8 cellular contexts compared by ENCODE assay signal in genomic region chr5:53031695-53032096, GRCh38. TPM values are rescaled to one million over a fixed set of nuclear protein-coding genes. Genes with fewer than 3 reads are reported as not detected.
DNase-seq lines count a peak whose midpoint lies in the region; ATAC-seq and TF ChIP-seq lines count a peak whose summit lies in the region.

No MANE protein-coding gene starts in this region.

- no peak overlapping the region for H3K27ac ChIP-seq in BLaER1
- peak overlapping the region; percentile 85 for H3K27ac ChIP-seq in brain microvascular endothelial cell

- no peak overlapping the region for H3K9ac ChIP-seq in BLaER1

- TF ChIP-seq CTCF in brain microvascular endothelial cell (IDR thresholded peaks at IDR 0.05; ENCODE audit: low read depth, low read length, missing control alignments) (no peak), mucosa of descending colon (IDR thresholded peaks at IDR 0.05) (no peak)

- in situ Hi-C loops in brain microvascular endothelial cell (cut with HindIII; ENCODE audit: low pct_ligation_motif_present, low sequenced_read_pairs), result no loop called here

- ATAC-seq in mucosa of descending colon, result peak; percentile 87
- no peak for ATAC-seq in HG03432 (IDR thresholded peaks at IDR 0.05; ENCODE audit: unreplicated experiment)

- H3K36me3 ChIP-seq in BLaER1 (no peaks in the 10 kb centered on the region), brain microvascular endothelial cell (replicated peaks) (peaks cover 5% of the 10 kb centered on the region), mucosa of descending colon (ENCODE audit: low read depth) (no peaks in the 10 kb centered on the region)

- DNase-seq in LoVo (ENCODE audit: low spot score) (peak; percentile 75), brain microvascular endothelial cell (peak; percentile 89), mucosa of descending colon (peak in 1 of 3 donors; percentile 10), NCI-H526 treated with DMSO at 0.1 percent for 48 hours (lab: John Stamatoyannopoulos, UW) (no peak), putamen (ENCODE audit: low spot score) (no peak)
- DNase-seq in NK-92 treated with Interleukin-12 subunit alpha and Interleukin-12 subunit beta, amount 100 ng/mL, for 24 hours (lab: John Stamatoyannopoulos, UW), result no peak

- no peaks in the 10 kb centered on the region for H4K20me1 ChIP-seq in BLaER1

- no peak overlapping the region for H3K4me3 ChIP-seq in BLaER1
- no peak overlapping the region for H3K4me3 ChIP-seq in brain microvascular endothelial cell (ENCODE audit: low read depth, low read length)
- H3K4me3 ChIP-seq in mucosa of descending colon, result no peak overlapping the region

- no peaks in the 10 kb centered on the region for H3K9me3 ChIP-seq in BLaER1
- H3K9me3 ChIP-seq in mucosa of descending colon, result no peaks in the 10 kb centered on the region

- intact Hi-C loops in mucosa of descending colon (cut with DNase I, micrococcal nuclease), result no loop called here

- H3K27me3 ChIP-seq in BLaER1 (no peaks in the 10 kb centered on the region), brain microvascular endothelial cell (replicated peaks) (no peaks in the 10 kb centered on the region)

- H3K4me1 ChIP-seq in BLaER1, result peaks cover 6% of the 10 kb centered on the region; the same call in 1 of the 2 replicates
- peaks cover 8% of the 10 kb centered on the region for H3K4me1 ChIP-seq in mucosa of descending colon (ENCODE audit: low read depth)

- H3K4me2 ChIP-seq in BLaER1, result peak overlapping the region; percentile 1; the same call in 1 of the 2 replicates

RNA-seq across cellular contexts. Expression of gene ITGA2, which starts 42.5 kb away (rescaled TPM):
- total RNA-seq in mucosa of descending colon, result 10 to 100 TPM in 2 of 3 donors, 1 to 10 TPM in 1; 8.0 to 20.3 (median 17.6) TPM

Comparison
In these comparisons a context has a peak if more than half of its experiments do, and no peak if none do; other contexts are left out.
1. DNase-seq: peak in LoVo (single experiment) and brain microvascular endothelial cell (single experiment); none in NCI-H526 treated with DMSO at 0.1 percent for 48 hours (single experiment), putamen (single experiment) and NK-92 treated with Interleukin-12 subunit alpha and Interleukin-12 subunit beta, amount 100 ng/mL, for 24 hours (single experiment).